In genomic region chr2:40450066-40450841, GRCh38 we compare ENCODE assay signal across 8 cellular contexts. TPM values are rescaled to one million over a fixed set of nuclear protein-coding genes. Genes with fewer than 3 reads are reported as not detected.
DNase-seq lines count a peak whose midpoint lies in the region; ATAC-seq and TF ChIP-seq lines count a peak whose summit lies in the region.

No MANE protein-coding gene starts in this region.

- peaks cover 0 to 11% of the 10 kb centered on the region in 2 donors for H3K27me3 ChIP-seq in breast epithelium
- H3K27me3 ChIP-seq in thoracic aorta (replicated peaks; ENCODE audit: insufficient read depth) = no peaks in the 10 kb centered on the region

- no peak overlapping the region for H3K27ac Mint-ChIP-seq in memory B cell

- TF ChIP-seq CTCF in breast epithelium (IDR thresholded peaks at IDR 0.05) (no peak), thoracic aorta (IDR thresholded peaks at IDR 0.05) (no peak)

- DNase-seq in GM04504 (ENCODE audit: low read depth) (peak; percentile 27), NCI-H345 (lab: John Stamatoyannopoulos, UW) (peak; percentile 51), breast epithelium (ENCODE audit: low spot score in 2 of 2) (no peak), memory B cell (ENCODE audit: low spot score in 2 of 2) (no peak), thoracic aorta (ENCODE audit: low spot score) (no peak)
- DNase-seq in activated CD4-positive, alpha-beta T cell treated with anti-CD3 and anti-CD28 coated beads, Interleukin-2, amount 50 U/mL, for 48 hours = no peak

- ATAC-seq in memory B cell (ENCODE audit: low read depth) (no peak), thoracic aorta (ENCODE audit: insufficient number of reproducible peaks, low FRiP score, low read depth) (no peak), HG03439 (IDR thresholded peaks at IDR 0.05; ENCODE audit: unreplicated experiment) (no peak), HG03520 (IDR thresholded peaks at IDR 0.05; ENCODE audit: unreplicated experiment) (no peak)

- H3K4me1 ChIP-seq in breast epithelium (no peaks in the 10 kb centered on the region), thoracic aorta (ENCODE audit: control insufficient read depth in 1 of 2, low read depth in 2 of 2) (peaks cover 3 to 22% of the 10 kb centered on the region in 2 donors)

- H3K4me3 Mint-ChIP-seq in memory B cell = peak overlapping the region; percentile 70

- H3K4me1 Mint-ChIP-seq in memory B cell = peaks cover 15% of the 10 kb centered on the region

- H3K36me3 ChIP-seq in breast epithelium (no peaks in the 10 kb centered on the region), thoracic aorta (no peaks in the 10 kb centered on the region)

- H3K9me3 ChIP-seq in breast epithelium (no peaks in the 10 kb centered on the region), thoracic aorta (no peaks in the 10 kb centered on the region)

- H3K4me3 ChIP-seq in breast epithelium = peak overlapping the region; percentile 51 to 69 (median 51)
- H3K4me3 ChIP-seq in thoracic aorta = peak overlapping the region; percentile 85

- intact Hi-C loops in breast epithelium (cut with DNase I; ENCODE audit: low total_unique reads) = no loop called here

- no peak for TF ChIP-seq POLR2A in breast epithelium (IDR thresholded peaks at IDR 0.05)

- H3K27ac ChIP-seq in breast epithelium (no peak overlapping the region), thoracic aorta (peak overlapping the region; percentile 59 to 61)

- peaks cover 13% of the 10 kb centered on the region for H3K27me3 Mint-ChIP-seq in memory B cell

- H3K36me3 Mint-ChIP-seq in memory B cell = peaks cover 2% of the 10 kb centered on the region

- peaks cover 2% of the 10 kb centered on the region for H3K9me3 Mint-ChIP-seq in memory B cell

RNA-seq across cellular contexts. Expression of gene SLC8A1, which starts 1.6 kb away (rescaled TPM):
- 10 to 100 TPM in 2 of 3 donors, 1 to 10 TPM in 1; 8.2 to 14.2 (median 12.2) TPM for total RNA-seq in breast epithelium
- total RNA-seq in thoracic aorta = 10 to 100 TPM; 13.7 to 31.2 TPM

Comparison
In these comparisons a context has a peak if more than half of its experiments do, and no peak if none do; other contexts are left out.
1. DNase-seq: peak in GM04504 (single experiment) and NCI-H345 (single experiment); none in breast epithelium (0 of 2), memory B cell (0 of 2), thoracic aorta (single experiment) and activated CD4-positive, alpha-beta T cell treated with anti-CD3 and anti-CD28 coated beads, Interleukin-2, amount 50 U/mL, for 48 hours (0 of 2).
2. H3K27ac ChIP-seq: peak in thoracic aorta (2 of 2); none in breast epithelium (0 of 2).